Comparison of ENCODE assay signal across 8 cellular contexts in the genomic region with DNA sequence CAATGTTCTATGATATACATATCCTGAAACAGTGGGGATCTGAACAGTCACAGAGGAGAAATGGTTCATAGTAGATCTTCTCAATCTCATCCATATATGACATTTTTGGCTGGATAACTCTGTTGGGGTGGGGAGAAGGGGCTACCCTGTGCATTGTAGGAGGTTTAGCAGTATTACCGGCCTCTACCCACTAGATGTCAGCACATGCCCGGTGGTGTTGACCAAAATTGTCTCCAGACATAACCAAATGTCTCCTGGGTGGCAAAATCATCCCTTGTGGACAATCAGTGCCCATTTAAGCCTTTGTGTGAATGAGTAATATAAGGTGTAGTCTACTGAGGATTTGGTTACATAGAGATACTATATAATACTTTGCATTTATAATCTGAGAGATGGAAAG.
A peak's percentile ranks its signal among the peaks of the same experiment; 100 is the strongest.
DNase-seq lines count a peak whose midpoint lies in the region; ATAC-seq and TF ChIP-seq lines count a peak whose summit lies in the region.

No MANE protein-coding gene starts in this region.

- POLR2A ChIA-PET in AG04450 (lab: Yijun Ruan, JAX): no interaction called here

- H3K4me3 ChIP-seq in AG04450 (ENCODE audit: low read depth, low read length) (no peak overlapping the region), HL-60 (replicated peaks; ENCODE audit: insufficient read depth, low read length) (no peak overlapping the region), dorsolateral prefrontal cortex (no peak overlapping the region)

- ATAC-seq in HG03039 (IDR thresholded peaks at IDR 0.05; ENCODE audit: unreplicated experiment) (no peak), HG03442 (IDR thresholded peaks at IDR 0.05; ENCODE audit: unreplicated experiment) (no peak)

- DNase-seq in AG04450 (ENCODE audit: low read depth, low spot score) (no peak), HL-60 (ENCODE audit: low read depth in 1 of 2, low spot score in 1 of 2) (peak in 1 of 2 experiments; percentile 40), NCI-H82 treated with DMSO at 0.1 percent for 48 hours (lab: John Stamatoyannopoulos, UW; ENCODE audit: unreplicated experiment) (peak; percentile 6), dorsolateral prefrontal cortex (peak in 6 of 10 donors; percentile 20 to 60 (median 44)), midbrain (lab: John Stamatoyannopoulos, UW) (peak; percentile 63)

- CTCF ChIA-PET in AG04450 (lab: Charles Lee): interaction anchor here (0.5 to 4.9 kb wide), 7 partner anchors 8 to 40 kb away, joined by 3 to 26 read pairs (median 6); no protein-coding TSS in a partner anchor

- H3K9me3 ChIP-seq in AG04450 (ENCODE audit: control insufficient read depth, insufficient read depth, low read length): no peaks in the 10 kb centered on the region

- H3K27ac ChIP-seq in AG04450 (ENCODE audit: low read depth, low read length) (no peak overlapping the region), HL-60 (replicated peaks) (no peak overlapping the region), dorsolateral prefrontal cortex (peak overlapping the region in 12 of 59 donors; percentile 0 to 48 (median 22))

- intact Hi-C loops in dorsolateral prefrontal cortex (cut with DNase I): loop anchor here in 1 of 2 donors (5.0 kb wide), 2 partner anchors 41 to 291 kb away; no protein-coding TSS in a partner anchor

- H3K27me3 ChIP-seq in AG04450 (ENCODE audit: control insufficient read depth, insufficient read depth, low read length) (no peaks in the 10 kb centered on the region), HL-60 (ENCODE audit: insufficient read depth, poor library complexity, severe bottlenecking) (no peaks in the 10 kb centered on the region), dorsolateral prefrontal cortex (peaks cover 0 to 83% (median 6%) of the 10 kb centered on the region in 45 donors)

- TF ChIP-seq CTCF in AG04450 (IDR thresholded peaks at IDR 0.05; ENCODE audit: low read depth, low read length): peak; percentile 60
- TF ChIP-seq CTCF in GM12872 (IDR thresholded peaks at IDR 0.05; ENCODE audit: insufficient read depth, low read depth, low read length): peak; percentile 65
- TF ChIP-seq CTCF in HL-60 (IDR thresholded peaks at IDR 0.05; ENCODE audit: insufficient read depth, low read length): peak; percentile 8
- TF ChIP-seq CTCF in dorsolateral prefrontal cortex (IDR thresholded peaks at IDR 0.05 in 54 of 56, conservative IDR thresholded peaks at IDR 0.05 in 2 of 56; ENCODE audit: low read depth in 1 of 56, partially characterized antibody in 56 of 56): peak in 54 of 56 donors; percentile 34 to 82 (median 64)

Comparison
In these comparisons a context has a peak if more than half of its experiments do, and no peak if none do; other contexts are left out.
1. CTCF ChIP-seq: peak in every context shown above with its lines; median percentile 65 in GM12872; 64 in dorsolateral prefrontal cortex; 60 in AG04450; 8 in HL-60.